ENCODE assay signal across 27 cellular contexts in the genomic region with DNA sequence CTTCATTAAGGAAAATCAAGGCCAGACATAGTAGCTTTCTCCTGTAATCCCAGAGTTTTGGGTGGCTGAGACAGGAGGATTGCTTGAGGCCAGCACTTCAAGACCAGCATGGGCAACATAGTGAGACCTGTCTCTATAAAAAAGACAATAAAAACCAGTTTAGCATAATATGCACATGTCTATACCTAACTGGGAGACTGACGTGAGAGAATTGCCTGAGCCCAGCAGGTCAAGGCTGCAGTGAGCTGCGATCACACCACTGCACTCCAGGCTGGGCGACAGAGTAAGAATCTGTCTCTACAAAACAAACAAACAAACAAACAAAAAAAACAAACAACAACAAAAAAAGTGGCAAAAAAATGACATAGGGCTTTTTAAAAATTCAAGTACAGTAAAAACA.
"Had no signal": no experiment of that assay in that cellular context is flagged by ENCODE, and none has a peak within 500 bp of the region (broad histone marks: within the 10 kb centered on the region; RNA-seq: fewer than 3 reads in every experiment).

No MANE protein-coding gene starts in this region.

- H3K4me3 ChIP-seq: coronary artery, dorsolateral prefrontal cortex, esophagus squamous epithelium, gastrocnemius medialis, heart right ventricle, left ventricle myocardium inferior, lower lobe of right lung, mucosa of descending colon had no signal

- H3K36me3 ChIP-seq: esophagus squamous epithelium, gastrocnemius medialis, heart right ventricle, left ventricle myocardium inferior, lower lobe of right lung had no signal

- H3K27ac Mint-ChIP-seq: mesothelial cell of epicardium had no signal

- FAIRE-seq: colon, endometrium, kidney had no signal

- H3K27ac ChIP-seq: coronary artery, dorsolateral prefrontal cortex, epithelial cell of prostate, esophagus squamous epithelium, gastrocnemius medialis, heart right ventricle, left ventricle myocardium inferior, lower lobe of right lung had no signal

- H3K9me3 Mint-ChIP-seq: mesothelial cell of epicardium had no signal

- H3K4me1 Mint-ChIP-seq: mesothelial cell of epicardium, naive B cell had no signal

- H3K27me3 ChIP-seq: dorsolateral prefrontal cortex, esophagus squamous epithelium, gastrocnemius medialis, heart right ventricle had no signal

- H3K27me3 Mint-ChIP-seq: naive B cell had no signal

- H3K4me3 Mint-ChIP-seq: mesothelial cell of epicardium, naive B cell had no signal

- H3K4me1 ChIP-seq: esophagus squamous epithelium, gastrocnemius medialis, left ventricle myocardium inferior, lower lobe of right lung had no signal

- H3K9me3 ChIP-seq: esophagus squamous epithelium, gastrocnemius medialis, heart right ventricle, left ventricle myocardium inferior, lower lobe of right lung, mucosa of descending colon had no signal

- H3K36me3 Mint-ChIP-seq: mesothelial cell of epicardium, naive B cell had no signal

- DNase-seq: dermis blood vessel endothelial cell; dorsolateral prefrontal cortex; effector CD4-positive, alpha-beta T cell; effector memory CD4-positive, alpha-beta T cell; erythroblast; esophagus squamous epithelium; foreskin fibroblast; foreskin melanocyte; gastrocnemius medialis; glutamatergic neuron; head of caudate nucleus; heart right ventricle; hippocampal formation; islet precursor cell; kidney; kidney glomerular epithelial cell; left colon; left ventricle myocardium inferior; lower lobe of right lung; mesenchymal stem cell; mucosa of descending colon; naive B cell had no signal
